In genomic region chr13:74243637-74244526, GRCh38 we compare ENCODE assay signal across 12 cellular contexts.
DNase-seq lines count a peak whose midpoint lies in the region; ATAC-seq and TF ChIP-seq lines count a peak whose summit lies in the region.
"Had no signal": no experiment of that assay in that cellular context is flagged by ENCODE, and none has a peak within 500 bp of the region (broad histone marks: within the 10 kb centered on the region; RNA-seq: fewer than 3 reads in every experiment).

No MANE protein-coding gene starts in this region.

- peaks cover 22% of the 10 kb centered on the region for H3K9me3 Mint-ChIP-seq in HFFc6
- H3K9me3 Mint-ChIP-seq in activated naive CD8-positive, alpha-beta T cell (ENCODE audit: low read depth) = peaks cover 4% of the 10 kb centered on the region

- no peak for ATAC-seq in HG03571 (IDR thresholded peaks at IDR 0.05; ENCODE audit: unreplicated experiment)
- ATAC-seq in GM18858 (IDR thresholded peaks at IDR 0.05; ENCODE audit: unreplicated experiment) = no peak
- ATAC-seq in HG02885 (IDR thresholded peaks at IDR 0.05; ENCODE audit: poor library complexity, unreplicated experiment) = no peak

- peaks cover 59% of the 10 kb centered on the region for H3K4me1 Mint-ChIP-seq in HFFc6 (ENCODE audit: low read depth)
- peaks cover 72% of the 10 kb centered on the region for H3K4me1 Mint-ChIP-seq in activated naive CD8-positive, alpha-beta T cell (ENCODE audit: low read depth)

- peaks cover 3% of the 10 kb centered on the region; the same call in 1 of the 2 replicates for H3K27me3 Mint-ChIP-seq in HFFc6 (ENCODE audit: insufficient read depth)
- H3K27me3 Mint-ChIP-seq in activated naive CD8-positive, alpha-beta T cell = no peaks in the 10 kb centered on the region

- H3K4me3 ChIP-seq in AG09309 (ENCODE audit: control insufficient read depth, low read depth, low read length) = no peak overlapping the region

- peak overlapping the region; percentile 84 for H3K27ac Mint-ChIP-seq in HFFc6
- H3K27ac Mint-ChIP-seq in activated naive CD8-positive, alpha-beta T cell = peak overlapping the region; percentile 95

- peak; percentile 62 for DNase-seq in AG09309 (ENCODE audit: low read depth)
- DNase-seq in HFFc6 = peak; percentile 90
- peak; percentile 20 for DNase-seq in glomerular endothelial cell (ENCODE audit: extremely low read depth, low read depth, low spot score)
- DNase-seq in HPDE6-E6E7 (ENCODE audit: extremely low spot score) = no peak
- DNase-seq: islet precursor cell; Kasumi-1; NCI-H510A treated with DMSO at 0.1 percent for 48 hours; stimulated activated CD4-positive, alpha-beta T cell treated with anti-CD3 and anti-CD28 coated beads, Interleukin-1b, Interleukin-23, amount 100 ng/mL, for 48 hours had no signal

- H3K36me3 Mint-ChIP-seq in HFFc6 (ENCODE audit: low read depth) = peaks cover 42% of the 10 kb centered on the region
- peaks cover 20% of the 10 kb centered on the region for H3K36me3 Mint-ChIP-seq in activated naive CD8-positive, alpha-beta T cell

- H3K4me3 Mint-ChIP-seq in HFFc6 = peak overlapping the region; percentile 66
- H3K4me3 Mint-ChIP-seq in activated naive CD8-positive, alpha-beta T cell = peak overlapping the region; percentile 69

- no peak for TF ChIP-seq CTCF in AG09309 (IDR thresholded peaks at IDR 0.05; ENCODE audit: control insufficient read depth, insufficient read depth, low read depth, low read length, missing control alignments)
- no peak for TF ChIP-seq CTCF in HFFc6 (IDR thresholded peaks at IDR 0.05)
